Comparison of ENCODE assay signal across 17 cellular contexts in the genomic region with DNA sequence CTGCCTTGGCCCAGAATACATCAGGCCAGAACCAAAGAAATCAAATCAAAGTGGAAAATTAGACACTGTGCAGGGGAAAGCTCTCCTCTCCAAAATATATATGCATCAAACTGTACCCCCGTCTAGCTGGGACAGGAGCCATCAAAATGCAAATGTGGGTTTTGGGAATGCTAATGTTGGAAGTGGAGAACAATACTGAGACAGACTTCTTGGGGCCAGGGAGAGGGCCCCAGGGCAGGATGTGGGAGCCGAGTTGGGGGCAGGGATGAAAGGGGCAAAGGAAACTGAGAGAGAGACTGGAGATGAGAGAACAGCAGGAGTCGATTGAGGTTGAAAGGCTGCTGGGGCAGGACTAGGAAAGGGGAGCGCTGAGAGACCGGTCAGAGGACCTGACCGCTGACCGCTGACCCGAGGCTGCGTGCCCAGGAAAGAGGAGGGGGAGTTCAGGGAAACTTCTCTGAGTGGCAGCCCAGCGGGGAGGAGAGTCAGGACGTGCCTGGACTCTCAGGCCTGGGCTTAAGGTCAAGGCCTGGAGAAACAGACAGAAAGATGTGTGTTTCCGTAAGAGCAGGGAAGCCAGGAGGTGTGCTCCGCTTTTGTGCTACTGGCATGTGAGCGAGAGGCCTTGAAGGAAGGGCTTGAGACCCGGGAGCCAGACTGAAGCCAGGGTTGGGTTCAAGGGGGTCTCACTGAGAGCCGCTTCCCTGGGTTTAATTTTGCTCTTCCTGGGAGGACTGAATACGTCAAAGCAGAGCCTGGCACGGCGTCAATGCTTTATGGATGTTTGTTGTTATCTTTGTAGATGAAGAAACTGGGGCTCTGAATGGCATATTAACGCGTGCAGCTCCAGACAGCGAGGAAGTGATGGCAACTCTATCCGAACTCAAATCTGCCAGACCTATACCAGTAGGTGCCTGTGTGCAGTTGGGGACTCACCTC.
DNase-seq lines count a peak whose midpoint lies in the region; TF ChIP-seq lines count a peak whose summit lies in the region.
"Had no signal": no experiment of that assay in that cellular context is flagged by ENCODE, and none has a peak within 500 bp of the region (broad histone marks: within the 10 kb centered on the region; RNA-seq: fewer than 3 reads in every experiment).

No MANE protein-coding gene starts in this region.

- no peak for TF ChIP-seq POLR2A in adrenal gland (IDR thresholded peaks at IDR 0.05)
- TF ChIP-seq POLR2A in sigmoid colon (IDR thresholded peaks at IDR 0.05) = no peak

- TF ChIP-seq CTCF in adrenal gland (IDR thresholded peaks at IDR 0.05) (no peak), neural progenitor cell (IDR thresholded peaks at IDR 0.05) (no peak), sigmoid colon (IDR thresholded peaks at IDR 0.05) (no peak), osteocyte (IDR thresholded peaks at IDR 0.05) (no peak)

- H3K4me1 Mint-ChIP-seq in neural progenitor cell (peaks cover 87% of the 10 kb centered on the region), osteocyte (ENCODE audit: unreplicated experiment) (peaks cover 7% of the 10 kb centered on the region)

- H3K27me3 Mint-ChIP-seq in neural progenitor cell (ENCODE audit: insufficient read depth, low read depth) (peaks cover 6% of the 10 kb centered on the region), osteocyte (ENCODE audit: unreplicated experiment) (peaks cover 56% of the 10 kb centered on the region)

- H3K27me3 ChIP-seq in H7 (ENCODE audit: control insufficient read depth, insufficient read depth, low read length) (no peaks in the 10 kb centered on the region), adrenal gland (no peaks in the 10 kb centered on the region), iPS-15b (ENCODE audit: control insufficient read depth, insufficient read depth, low read length) (peaks cover 2% of the 10 kb centered on the region), neural progenitor cell (peaks cover 66% of the 10 kb centered on the region), sigmoid colon (no peaks in the 10 kb centered on the region)
- H3K27me3 ChIP-seq: tibial artery had no signal

- H3K27ac Mint-ChIP-seq in neural progenitor cell (peak overlapping the region; percentile 98), osteocyte (ENCODE audit: unreplicated experiment) (no peak overlapping the region)
- H3K27ac Mint-ChIP-seq: activated CD8-positive, alpha-beta T cell treated with anti-CD3 and anti-CD28 coated beads, Interleukin-2, amount 10 ng/mL, durations not matched to agents 7 days and 5 days had no signal

- H3K9ac ChIP-seq in iPS-15b (ENCODE audit: low read depth, low read length) = peak overlapping the region; percentile 90
- no peak overlapping the region for H3K9ac ChIP-seq in neural progenitor cell
- H3K9ac ChIP-seq: BLaER1 had no signal

- H3F3A ChIP-seq in neural progenitor cell (ENCODE audit: low read depth) = peaks cover 45% of the 10 kb centered on the region

- no peak for TF ChIP-seq EP300 in sigmoid colon (IDR thresholded peaks at IDR 0.05)

- H3K4me3 ChIP-seq in H7 (ENCODE audit: insufficient read depth, low read depth, low read length) (no peak overlapping the region), adrenal gland (no peak overlapping the region), iPS-15b (ENCODE audit: low read depth, low read length) (peak overlapping the region; percentile 46), neural progenitor cell (peak overlapping the region; percentile 11), sigmoid colon (no peak overlapping the region)
- H3K4me3 ChIP-seq: BLaER1, GM12878, tibial artery had no signal

- no peaks in the 10 kb centered on the region for H4K20me1 ChIP-seq in neural progenitor cell (ENCODE audit: low read depth)
- H4K20me1 ChIP-seq: BLaER1 had no signal

- 31 to 46% (median 37%) methylated on average over 22 to 23 of the region's 23 CpGs for WGBS in adrenal gland, 4 donors
- WGBS in sigmoid colon, 2 donors = 64 to 80% methylated on average over 23 of the region's 23 CpGs

- H3K79me2 ChIP-seq in neural progenitor cell (ENCODE audit: low read depth) = no peaks in the 10 kb centered on the region

- intact Hi-C loops in adrenal gland (cut with DNase I) (no loop called here), sigmoid colon (cut with DNase I) (no loop called here)

- H3K27ac ChIP-seq in adrenal gland (peak overlapping the region; percentile 41 to 91 (median 79)), neural progenitor cell (no peak overlapping the region), sigmoid colon (no peak overlapping the region)
- H3K27ac ChIP-seq: BLaER1, tibial artery had no signal

- H3K4me3 Mint-ChIP-seq in neural progenitor cell (peak overlapping the region; percentile 70), osteocyte (ENCODE audit: unreplicated experiment) (no peak overlapping the region)
- H3K4me3 Mint-ChIP-seq: activated CD8-positive, alpha-beta T cell treated with anti-CD3 and anti-CD28 coated beads, Interleukin-2, amount 10 ng/mL, durations not matched to agents 7 days and 5 days had no signal

- DNase-seq in H7 = peak; percentile 75
- peak; percentile 56 to 86 (median 75) for DNase-seq in adrenal gland
- DNase-seq in neural progenitor cell (ENCODE audit: low spot score) = peak; percentile 66
- DNase-seq in sigmoid colon = no peak
- no peak for DNase-seq in kidney tubule cell (ENCODE audit: low spot score)
- DNase-seq in activated CD8-positive, alpha-beta memory T cell treated with anti-CD3 and anti-CD28 coated beads for 24 hours = no peak
- no peak for DNase-seq in osteocyte (ENCODE audit: extremely low spot score, unreplicated experiment)
- DNase-seq: activated CD8-positive, alpha-beta T cell treated with anti-CD3 and anti-CD28 coated beads, Interleukin-2, amount 10 ng/mL, durations not matched to agents 7 days and 5 days; NCI-H2081; NCI-H748 treated with DMSO at 0.1 percent for 48 hours; retina; stimulated activated CD4-positive, alpha-beta T cell treated with anti-CD3 and anti-CD28 coated beads, Interleukin-2, amount 100 ng/mL, for 48 hours; T1000; tibial artery had no signal

- no peaks in the 10 kb centered on the region for H3K9me3 ChIP-seq in adrenal gland (replicated peaks in 1 of 3)
- no peaks in the 10 kb centered on the region for H3K9me3 ChIP-seq in iPS-15b (ENCODE audit: control insufficient read depth, insufficient read depth, low read length)
- no peaks in the 10 kb centered on the region for H3K9me3 ChIP-seq in neural progenitor cell (ENCODE audit: low read depth)
- no peaks in the 10 kb centered on the region for H3K9me3 ChIP-seq in sigmoid colon
- H3K9me3 ChIP-seq: BLaER1, tibial artery had no signal

- H3K4me2 ChIP-seq in neural progenitor cell = peak overlapping the region; percentile 62
- H3K4me2 ChIP-seq: BLaER1 had no signal

- H3K9me3 Mint-ChIP-seq in neural progenitor cell (no peaks in the 10 kb centered on the region), osteocyte (ENCODE audit: unreplicated experiment) (no peaks in the 10 kb centered on the region)

- H3K36me3 ChIP-seq in H7 (replicated peaks; ENCODE audit: control insufficient read depth, insufficient read depth, low read length) (no peaks in the 10 kb centered on the region), adrenal gland (replicated peaks in 1 of 2) (no peaks in the 10 kb centered on the region), iPS-15b (ENCODE audit: control insufficient read depth, insufficient read depth, low read length) (no peaks in the 10 kb centered on the region), neural progenitor cell (no peaks in the 10 kb centered on the region), sigmoid colon (no peaks in the 10 kb centered on the region)
- H3K36me3 ChIP-seq: BLaER1, tibial artery had no signal

- no peak overlapping the region for H2AFZ ChIP-seq in neural progenitor cell (replicated peaks)

- H3K4me1 ChIP-seq in adrenal gland (replicated peaks in 1 of 2) = peaks cover 14 to 22% of the 10 kb centered on the region in 2 donors
- H3K4me1 ChIP-seq in iPS-15b (ENCODE audit: control insufficient read depth, insufficient read depth, low read length) = peaks cover 28% of the 10 kb centered on the region
- H3K4me1 ChIP-seq in neural progenitor cell = peaks cover 40% of the 10 kb centered on the region
- H3K4me1 ChIP-seq in sigmoid colon = peaks cover 0 to 4% (median under 1%) of the 10 kb centered on the region in 4 donors

- no peaks in the 10 kb centered on the region for H3K36me3 Mint-ChIP-seq in neural progenitor cell
- H3K36me3 Mint-ChIP-seq in osteocyte (ENCODE audit: unreplicated experiment) = no peaks in the 10 kb centered on the region

Comparison
In these comparisons a context has a peak if more than half of its experiments do, and no peak if none do; other contexts are left out.
1. DNase-seq: peak in H7 (single experiment), adrenal gland (7 of 7) and neural progenitor cell (single experiment); none in sigmoid colon (single experiment), kidney tubule cell (single experiment), activated CD8-positive, alpha-beta memory T cell treated with anti-CD3 and anti-CD28 coated beads for 24 hours (single experiment) and osteocyte (single experiment).
2. H3K4me3 ChIP-seq: peak in iPS-15b (single experiment) and neural progenitor cell (single experiment); none in H7 (single experiment), adrenal gland (0 of 4) and sigmoid colon (0 of 4).
3. H3K27ac ChIP-seq: peak in adrenal gland (5 of 5); none in neural progenitor cell (single experiment) and sigmoid colon (0 of 4).